In genomic region chr1:12617901-12618660, GRCh38 we compare ENCODE assay signal across 8 cellular contexts.
DNase-seq lines count a peak whose midpoint lies in the region; TF ChIP-seq lines count a peak whose summit lies in the region.

DHRS3 (minus strand) TSS chr1:12618210; CDS start chr1:12617348, 862 bp downstream.

- H3K4me3 ChIP-seq in WI38 (ENCODE audit: low read depth, low read length) (peak within 1 kb of the TSS; percentile 77), skin epidermis (peak within 1 kb of the TSS; percentile 50 to 73 (median 62))

- DNase-seq in NCI-H1417 (lab: John Stamatoyannopoulos, UW) (peak; percentile 35 to 79 (median 64)), NCI-H1417 treated with DMSO at 0.1 percent for 48 hours (lab: John Stamatoyannopoulos, UW) (no peak), NCI-H146 (lab: John Stamatoyannopoulos, UW) (peak; percentile 21), caudate nucleus (lab: John Stamatoyannopoulos, UW) (peak in 52 of 61 donors; percentile 15 to 93 (median 72)), inferior parietal cortex (ENCODE audit: extremely low spot score) (peak; percentile 68), NCI-H187 treated with DMSO at 0.1 percent for 48 hours (lab: John Stamatoyannopoulos, UW) (no peak)

- H3K27ac ChIP-seq in caudate nucleus (ENCODE audit: low read depth, low read length) = peak within 1 kb of the TSS; percentile 94
- peak within 1 kb of the TSS; percentile 59 to 95 (median 88) for H3K27ac ChIP-seq in skin epidermis

- TF ChIP-seq CTCF in WI38 (IDR thresholded peaks at IDR 0.05; ENCODE audit: low read depth, low read length) = no peak

Comparison
In these comparisons a context has a peak if more than half of its experiments do, and no peak if none do; other contexts are left out.
1. DNase-seq: peak in NCI-H1417 (3 of 3), NCI-H146 (single experiment), caudate nucleus (52 of 61) and inferior parietal cortex (single experiment); none in NCI-H1417 treated with DMSO at 0.1 percent for 48 hours (single experiment) and NCI-H187 treated with DMSO at 0.1 percent for 48 hours (single experiment).